Comparison of ENCODE assay signal across 9 cellular contexts in the genomic region with DNA sequence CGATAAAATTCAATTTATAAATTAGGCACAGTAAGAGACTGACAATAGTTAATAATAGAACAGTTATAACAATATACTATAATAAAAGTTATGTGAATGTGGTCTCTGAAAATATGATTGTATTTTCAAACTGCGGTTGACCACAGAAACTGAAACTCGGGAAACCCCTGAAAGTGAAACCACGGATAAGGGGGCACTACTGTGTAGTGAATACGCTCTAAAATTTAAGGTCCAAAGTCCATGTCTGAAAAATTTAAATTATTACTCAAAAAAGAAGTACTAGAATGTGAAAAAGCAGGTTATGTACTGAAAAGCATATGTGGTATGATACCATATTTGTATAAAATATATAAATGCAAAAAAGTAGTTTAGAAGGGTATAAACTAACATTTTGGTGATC. TPM values are rescaled to one million over a fixed set of nuclear protein-coding genes. Genes with fewer than 3 reads are reported as not detected.
DNase-seq lines count a peak whose midpoint lies in the region; ATAC-seq lines count a peak whose summit lies in the region.
"Had no signal": no experiment of that assay in that cellular context is flagged by ENCODE, and none has a peak within 500 bp of the region (broad histone marks: within the 10 kb centered on the region; RNA-seq: fewer than 3 reads in every experiment).

No MANE protein-coding gene starts in this region.

- H3K27ac ChIP-seq in subcutaneous abdominal adipose tissue (ENCODE audit: low read depth, low read length), result peak overlapping the region; percentile 97

- H3K36me3 Mint-ChIP-seq in activated CD4-positive, alpha-beta T cell treated with anti-CD3 and anti-CD28 coated beads, Interleukin-2, amount 10 ng/mL, durations not matched to agents 7 days and 5 days (ENCODE audit: low read depth), result no peaks in the 10 kb centered on the region
- H3K36me3 Mint-ChIP-seq in activated naive CD8-positive, alpha-beta T cell, result no peaks in the 10 kb centered on the region
- no peaks in the 10 kb centered on the region for H3K36me3 Mint-ChIP-seq in immature natural killer cell

- no peaks in the 10 kb centered on the region for H3K9me3 Mint-ChIP-seq in activated CD4-positive, alpha-beta T cell treated with anti-CD3 and anti-CD28 coated beads, Interleukin-2, amount 10 ng/mL, durations not matched to agents 7 days and 5 days
- no peaks in the 10 kb centered on the region for H3K9me3 Mint-ChIP-seq in activated naive CD8-positive, alpha-beta T cell (ENCODE audit: low read depth)
- H3K9me3 Mint-ChIP-seq in immature natural killer cell, result no peaks in the 10 kb centered on the region

- peaks cover 2% of the 10 kb centered on the region for H3K27me3 Mint-ChIP-seq in activated CD4-positive, alpha-beta T cell treated with anti-CD3 and anti-CD28 coated beads, Interleukin-2, amount 10 ng/mL, durations not matched to agents 7 days and 5 days
- no peaks in the 10 kb centered on the region for H3K27me3 Mint-ChIP-seq in activated naive CD8-positive, alpha-beta T cell
- H3K27me3 Mint-ChIP-seq in immature natural killer cell (ENCODE audit: low read depth in 3 of 3), result peaks cover 7 to 18% (median 8%) of the 10 kb centered on the region in 3 donors

- ATAC-seq in GM21390 (IDR thresholded peaks at IDR 0.05; ENCODE audit: unreplicated experiment), result no peak
- no peak for ATAC-seq in HG03045 (IDR thresholded peaks at IDR 0.05; ENCODE audit: unreplicated experiment)

- H3K4me3 ChIP-seq in subcutaneous abdominal adipose tissue (ENCODE audit: low read depth in 1 of 5, low read length in 5 of 5), result peak overlapping the region; percentile 85 to 98 (median 92)

- H3K4me3 Mint-ChIP-seq in activated CD4-positive, alpha-beta T cell treated with anti-CD3 and anti-CD28 coated beads, Interleukin-2, amount 10 ng/mL, durations not matched to agents 7 days and 5 days, result peak overlapping the region; percentile 91
- H3K4me3 Mint-ChIP-seq in activated naive CD8-positive, alpha-beta T cell, result peak overlapping the region; percentile 94
- H3K4me3 Mint-ChIP-seq in immature natural killer cell, result peak overlapping the region; percentile 86 to 97 (median 91)

- peak overlapping the region; percentile 23 to 92 (median 89) for H3K9ac ChIP-seq in subcutaneous abdominal adipose tissue (ENCODE audit: low read length in 5 of 5)

- H3K4me1 Mint-ChIP-seq in activated CD4-positive, alpha-beta T cell treated with anti-CD3 and anti-CD28 coated beads, Interleukin-2, amount 10 ng/mL, durations not matched to agents 7 days and 5 days, result peaks cover 38% of the 10 kb centered on the region
- peaks cover 43% of the 10 kb centered on the region for H3K4me1 Mint-ChIP-seq in activated naive CD8-positive, alpha-beta T cell (ENCODE audit: low read depth)
- H3K4me1 Mint-ChIP-seq in immature natural killer cell, result peaks cover 49 to 58% of the 10 kb centered on the region in 2 donors

- CTCF ChIA-PET in activated CD4-positive, alpha-beta T cell treated with anti-CD3 and anti-CD28 coated beads, Interleukin-2, amount 10 ng/mL, durations not matched to agents 7 days and 5 days (lab: Charles Lee), result no interaction called here

- H3K27me3 ChIP-seq in subcutaneous abdominal adipose tissue (ENCODE audit: control insufficient read depth in 5 of 5, insufficient read depth in 4 of 5, low read length in 5 of 5), result no peaks in the 10 kb centered on the region

- peaks cover 0 to 30% (median 21%) of the 10 kb centered on the region in 5 donors for H3K4me1 ChIP-seq in subcutaneous abdominal adipose tissue (ENCODE audit: control insufficient read depth in 5 of 5, insufficient read depth in 5 of 5, low read length in 5 of 5)

- POLR2A ChIA-PET in activated CD4-positive, alpha-beta T cell treated with anti-CD3 and anti-CD28 coated beads, Interleukin-2, amount 10 ng/mL, durations not matched to agents 7 days and 5 days (lab: Charles Lee), result no interaction called here

- H3K36me3 ChIP-seq in subcutaneous abdominal adipose tissue (ENCODE audit: control insufficient read depth in 5 of 5, insufficient read depth in 5 of 5, low read length in 5 of 5), result peaks cover 0 to 4% (median 0%) of the 10 kb centered on the region in 5 donors

- no peak overlapping the region for H3K27ac Mint-ChIP-seq in activated CD4-positive, alpha-beta T cell treated with anti-CD3 and anti-CD28 coated beads, Interleukin-2, amount 10 ng/mL, durations not matched to agents 7 days and 5 days
- H3K27ac Mint-ChIP-seq in activated naive CD8-positive, alpha-beta T cell, result no peak overlapping the region
- H3K27ac Mint-ChIP-seq in immature natural killer cell, result peak overlapping the region; percentile 91 to 98 (median 94)

- no peaks in the 10 kb centered on the region for H3K9me3 ChIP-seq in subcutaneous abdominal adipose tissue (ENCODE audit: control insufficient read depth in 5 of 5, low read length in 5 of 5)

- peak; percentile 15 for DNase-seq in activated CD4-positive, alpha-beta T cell treated with anti-CD3 and anti-CD28 coated beads, Interleukin-2, amount 10 ng/mL, durations not matched to agents 7 days and 5 days
- no peak for DNase-seq in activated CD4-positive, alpha-beta T cell treated with anti-CD3 and anti-CD28 coated beads, Interleukin-2, amount 50 U/mL, for 48 hours
- DNase-seq in immature natural killer cell, result peak; percentile 50 to 54 (median 52)
- no peak for DNase-seq in NCI-H1694 treated with DMSO at 0.1 percent for 48 hours (lab: John Stamatoyannopoulos, UW)
- DNase-seq: NCI-H1417 had no signal

RNA-seq across cellular contexts. Expression of gene SMIM14, which starts 1.9 kb away (rescaled TPM):
- 1 to 10 TPM; 4.4 to 5.2 TPM for total RNA-seq in activated CD4-positive, alpha-beta T cell treated with anti-CD3 and anti-CD28 coated beads, Interleukin-2, amount 10 ng/mL, durations not matched to agents 7 days and 5 days
- 100 to 1,000 TPM in 2 of 3 donors, 10 to 100 TPM in 1; 84.0 to 150 (median 111) TPM for polyA plus RNA-seq in immature natural killer cell

Comparison
In these comparisons a context has a peak if more than half of its experiments do, and no peak if none do; other contexts are left out.
1. DNase-seq: peak in activated CD4-positive, alpha-beta T cell treated with anti-CD3 and anti-CD28 coated beads, Interleukin-2, amount 10 ng/mL, durations not matched to agents 7 days and 5 days (single experiment) and immature natural killer cell (3 of 3); none in activated CD4-positive, alpha-beta T cell treated with anti-CD3 and anti-CD28 coated beads, Interleukin-2, amount 50 U/mL, for 48 hours (0 of 2) and NCI-H1694 treated with DMSO at 0.1 percent for 48 hours (single experiment).
2. H3K27ac Mint-ChIP-seq: peak in immature natural killer cell (6 of 6); none in activated CD4-positive, alpha-beta T cell treated with anti-CD3 and anti-CD28 coated beads, Interleukin-2, amount 10 ng/mL, durations not matched to agents 7 days and 5 days (single experiment) and activated naive CD8-positive, alpha-beta T cell (single experiment).
3. Peak in every context shown above with its lines, with median percentiles within 50 percentile points of each other: H3K4me3 Mint-ChIP-seq.